In the genomic region with DNA sequence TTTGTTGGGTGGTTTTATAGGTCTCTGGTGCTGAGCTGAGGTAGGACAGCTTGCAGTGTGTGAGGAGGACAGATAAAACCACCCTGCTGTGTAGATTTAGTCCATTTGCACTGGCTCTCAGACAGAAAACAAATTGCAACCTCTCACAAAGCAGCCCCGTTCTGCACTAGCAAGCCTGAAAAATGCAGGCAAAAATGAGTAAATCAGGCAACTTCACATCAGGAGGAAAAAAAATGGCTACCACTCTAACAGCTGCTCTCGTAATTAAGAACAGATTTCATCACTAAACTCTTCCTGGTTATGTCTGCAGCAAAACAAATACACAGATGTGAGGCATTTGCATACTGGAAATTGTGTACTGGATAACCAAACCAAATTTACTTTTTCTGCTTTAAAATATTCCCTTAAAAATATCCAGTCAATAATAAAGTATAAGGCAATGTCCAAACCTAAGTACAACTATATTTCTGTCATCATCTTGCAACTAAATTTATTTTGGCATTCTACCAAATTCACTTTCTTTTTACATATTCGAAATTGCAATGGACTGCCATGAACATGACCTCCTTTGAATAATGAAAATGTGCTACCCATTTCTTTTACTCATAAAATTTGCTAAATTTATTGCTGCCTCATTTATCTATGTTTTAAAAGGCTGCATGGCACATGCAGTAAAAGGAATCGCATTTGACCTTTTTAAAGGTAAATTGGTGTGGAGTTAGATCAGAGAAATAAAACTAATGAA, we compare ENCODE assay signal across 13 cellular contexts.
DNase-seq lines count a peak whose midpoint lies in the region; ATAC-seq and TF ChIP-seq lines count a peak whose summit lies in the region.
"Had no signal": no experiment of that assay in that cellular context is flagged by ENCODE, and none has a peak within 500 bp of the region (broad histone marks: within the 10 kb centered on the region; RNA-seq: fewer than 3 reads in every experiment).

No MANE protein-coding gene starts in this region.

- H3K27me3 ChIP-seq in right cardiac atrium (ENCODE audit: control insufficient read depth, insufficient read depth) (no peaks in the 10 kb centered on the region), heart right ventricle (no peaks in the 10 kb centered on the region)
- H3K27me3 ChIP-seq: adrenal gland, testis had no signal

- 52% methylated on average over 4 of the region's 4 CpGs for WGBS in right cardiac atrium
- 55 to 62% methylated on average over 4 of the region's 4 CpGs for WGBS in heart right ventricle, 2 donors

- H3K27me3 Mint-ChIP-seq in Calu3 (ENCODE audit: unreplicated experiment) = peaks cover 61% of the 10 kb centered on the region

- ATAC-seq in Right ventricle myocardium inferior (peak; percentile 31), right cardiac atrium (no peak), SK-N-SH treated with all-trans-retinoic acid at 6 μM for 48 hours (peak; percentile 76), heart right ventricle (peak in 6 of 8 donors; percentile 47 to 79 (median 64)), GM19395 (IDR thresholded peaks at IDR 0.05; ENCODE audit: unreplicated experiment) (no peak)

- H3K9me3 ChIP-seq in right cardiac atrium (ENCODE audit: control insufficient read depth, low read length) (no peaks in the 10 kb centered on the region), heart right ventricle (no peaks in the 10 kb centered on the region), OCI-LY7 (ENCODE audit: low read length) (no peaks in the 10 kb centered on the region)
- H3K9me3 ChIP-seq: adrenal gland, testis had no signal

- no peak overlapping the region for H3K4me3 ChIP-seq in right cardiac atrium (ENCODE audit: low read length)
- H3K4me3 ChIP-seq in heart right ventricle = no peak overlapping the region
- H3K4me3 ChIP-seq in OCI-LY7 (ENCODE audit: low read depth, low read length, poor library complexity, severe bottlenecking) = no peak overlapping the region
- H3K4me3 ChIP-seq: adrenal gland, testis had no signal

- CTCF ChIA-PET in Calu3 (lab: Charles Lee) = interaction anchor here (0.6 kb wide), 2 partner anchors 13 to 1755 kb away, joined by 4 to 5 read pairs; no protein-coding TSS in a partner anchor
- CTCF ChIA-PET in OCI-LY7 (lab: Charles Lee; ENCODE audit: unreplicated experiment) = no interaction called here

- H3K9me2 ChIP-seq in OCI-LY7 (ENCODE audit: insufficient read depth, low read length) = no peaks in the 10 kb centered on the region

- H3K4me1 ChIP-seq in right cardiac atrium (ENCODE audit: control insufficient read depth, insufficient read depth, low read length) (peaks cover 3% of the 10 kb centered on the region), heart right ventricle (peaks cover 0 to 31% (median 11%) of the 10 kb centered on the region in 9 donors), OCI-LY7 (ENCODE audit: insufficient read depth, low read length, poor library complexity, severe bottlenecking) (no peaks in the 10 kb centered on the region)
- H3K4me1 ChIP-seq: adrenal gland had no signal

- no peaks in the 10 kb centered on the region for H3K79me2 ChIP-seq in OCI-LY7 (ENCODE audit: insufficient read depth, low read depth, low read length)

- no peak overlapping the region for H3K27ac ChIP-seq in right cardiac atrium (ENCODE audit: low read length)
- peak overlapping the region in 2 of 10 donors; percentile 4 to 49 for H3K27ac ChIP-seq in heart right ventricle
- no peak overlapping the region for H3K27ac ChIP-seq in OCI-LY7 (ENCODE audit: low read depth, low read length, poor library complexity, severe bottlenecking)
- H3K27ac ChIP-seq: adrenal gland, KMS-11, testis had no signal

- H3K9me3 Mint-ChIP-seq in Calu3 (ENCODE audit: low read depth, unreplicated experiment) = no peaks in the 10 kb centered on the region

- no peak for TF ChIP-seq CTCF in heart right ventricle (IDR thresholded peaks at IDR 0.05)
- no peak for TF ChIP-seq CTCF in Calu3 (IDR thresholded peaks at IDR 0.05; ENCODE audit: unreplicated experiment)
- TF ChIP-seq CTCF in OCI-LY7 (conservative IDR thresholded peaks at IDR 0.05; ENCODE audit: low read length) = no peak

- DNase-seq in Right ventricle myocardium inferior (ENCODE audit: missing footprints) (no peak), right cardiac atrium (no peak), heart right ventricle (no peak), Calu3 (no peak), glomerular visceral epithelial cell (ENCODE audit: extremely low spot score) (no peak), OCI-LY7 (ENCODE audit: low spot score) (no peak)
- DNase-seq: activated CD8-positive, alpha-beta memory T cell treated with anti-CD3 and anti-CD28 coated beads, Interleukin-2, amount 50 U/mL, for 48 hours; adrenal gland; DND-41; testis had no signal

- H3K36me3 Mint-ChIP-seq in Calu3 (ENCODE audit: insufficient read depth, unreplicated experiment) = no peaks in the 10 kb centered on the region

- no peaks in the 10 kb centered on the region for H4K20me1 ChIP-seq in OCI-LY7 (ENCODE audit: insufficient read depth, low read length)

- intact Hi-C loops in Right ventricle myocardium inferior (cut with DNase I) (no loop called here), right cardiac atrium (cut with DNase I) (no loop called here), heart right ventricle (cut with DNase I) (no loop called here), Calu3 (cut with micrococcal nuclease; ENCODE audit: unreplicated experiment) (no loop called here), OCI-LY7 (cut with micrococcal nuclease; ENCODE audit: unreplicated experiment) (no loop called here)

- no peak overlapping the region for H3K27ac Mint-ChIP-seq in Calu3 (ENCODE audit: unreplicated experiment)

- POLR2A ChIA-PET in OCI-LY7 (lab: Charles Lee) = interaction anchor here (1.0 kb wide), 1 partner anchor 9 kb away, joined by 3 read pairs; no protein-coding TSS in a partner anchor

- H3K4me1 Mint-ChIP-seq in Calu3 (ENCODE audit: low read depth, unreplicated experiment) = no peaks in the 10 kb centered on the region

- no peak overlapping the region for H2AFZ ChIP-seq in OCI-LY7 (ENCODE audit: low read length)

- BruUV-seq in Calu3 (replicated peaks; lab: Mats Ljungman, UMichigan) = no TSS peak
- BruUV-seq in OCI-LY7 (replicated peaks; lab: Mats Ljungman, UMichigan) = no TSS peak

- H3K4me3 Mint-ChIP-seq in Calu3 (ENCODE audit: low read depth, unreplicated experiment) = no peak overlapping the region

- no peak overlapping the region for H3K4me2 ChIP-seq in OCI-LY7 (ENCODE audit: low read length)
- H3K4me2 ChIP-seq: KMS-11 had no signal

- H3K36me3 ChIP-seq in heart right ventricle = no peaks in the 10 kb centered on the region
- H3K36me3 ChIP-seq in OCI-LY7 (ENCODE audit: insufficient read depth, low read length) = peaks cover 85% of the 10 kb centered on the region
- H3K36me3 ChIP-seq: adrenal gland had no signal

TF ChIP-seq in SK-N-SH treated with all-trans-retinoic acid at 6 μM for 48 hours, 23 proteins besides CTCF, POLR2A, EP300 and RAD21 (continues in another document):
- TF ChIP-seq ISL1 (CRISPR knock-in tag; IDR thresholded peaks at IDR 0.05) (0 out of 2 replicates have a peak, but pooled peaks have one; percentile 19), CSRNP3 (CRISPR knock-in tag; IDR thresholded peaks at IDR 0.05) (no peak), ESRRG (CRISPR knock-in tag; IDR thresholded peaks at IDR 0.05) (no peak), TCF4 (CRISPR knock-in tag; IDR thresholded peaks at IDR 0.05; ENCODE audit: borderline replicate concordance) (peak; percentile 89), CSDC2 (CRISPR knock-in tag; IDR thresholded peaks at IDR 0.05) (no peak), ZNF70 (CRISPR knock-in tag; IDR thresholded peaks at IDR 0.05) (peak; percentile 50; the same call in 1 of the 2 replicates), PPARA (CRISPR knock-in tag; IDR thresholded peaks at IDR 0.05; ENCODE audit: borderline replicate concordance) (no peak), BACH2 (CRISPR knock-in tag; IDR thresholded peaks at IDR 0.05; ENCODE audit: borderline replicate concordance) (no peak), TOX (CRISPR knock-in tag; IDR thresholded peaks at IDR 0.05; ENCODE audit: borderline replicate concordance) (no peak)
- TF ChIP-seq, protein P1, sequence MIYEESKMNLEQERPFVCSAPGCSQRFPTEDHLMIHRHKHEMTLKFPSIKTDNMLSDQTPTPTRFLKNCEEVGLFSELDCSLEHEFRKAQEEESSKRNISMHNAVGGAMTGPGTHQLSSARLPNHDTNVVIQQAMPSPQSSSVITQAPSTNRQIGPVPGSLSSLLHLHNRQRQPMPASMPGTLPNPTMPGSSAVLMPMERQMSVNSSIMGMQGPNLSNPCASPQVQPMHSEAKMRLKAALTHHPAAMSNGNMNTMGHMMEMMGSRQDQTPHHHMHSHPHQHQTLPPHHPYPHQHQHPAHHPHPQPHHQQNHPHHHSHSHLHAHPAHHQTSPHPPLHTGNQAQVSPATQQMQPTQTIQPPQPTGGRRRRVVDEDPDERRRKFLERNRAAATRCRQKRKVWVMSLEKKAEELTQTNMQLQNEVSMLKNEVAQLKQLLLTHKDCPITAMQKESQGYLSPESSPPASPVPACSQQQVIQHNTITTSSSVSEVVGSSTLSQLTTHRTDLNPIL (CRISPR knock-in tag; IDR thresholded peaks at IDR 0.05; ENCODE audit: low read depth) = no peak

Comparison
In these comparisons a context has a peak if more than half of its experiments do, and no peak if none do; other contexts are left out.
1. ATAC-seq: peak in Right ventricle myocardium inferior (single experiment), SK-N-SH treated with all-trans-retinoic acid at 6 μM for 48 hours (single experiment) and heart right ventricle (6 of 8); none in right cardiac atrium (0 of 2) and GM19395 (single experiment).